Comparison of ENCODE assay signal across 8 cellular contexts in the genomic region with DNA sequence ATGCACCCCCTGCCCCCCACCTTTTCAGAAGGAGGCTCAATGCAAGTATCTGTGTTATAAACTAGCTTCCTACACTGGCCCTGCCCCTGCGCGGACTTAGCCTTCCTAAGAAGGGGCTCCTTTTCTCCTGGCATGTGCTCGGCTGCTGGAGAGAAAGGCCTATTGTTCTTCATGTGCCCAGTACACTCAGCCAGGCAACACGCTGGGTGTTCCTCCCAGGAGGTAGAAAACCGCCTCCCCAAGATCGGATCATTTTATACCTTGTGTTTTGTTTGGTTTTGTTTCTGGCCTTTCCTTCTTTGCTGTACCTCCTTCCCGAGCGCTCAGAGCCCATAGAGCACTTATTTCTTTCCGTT. TPM values are rescaled to one million over a fixed set of nuclear protein-coding genes. Genes with fewer than 3 reads are reported as not detected.
A peak's percentile ranks its signal among the peaks of the same experiment; 100 is the strongest.
DNase-seq lines count a peak whose midpoint lies in the region; ATAC-seq lines count a peak whose summit lies in the region.

No MANE protein-coding gene starts in this region.

- peak overlapping the region in 2 of 5 donors; percentile 41 to 43 for H3K4me3 ChIP-seq in subcutaneous abdominal adipose tissue (ENCODE audit: low read depth in 1 of 5, low read length in 5 of 5)

- peak overlapping the region; percentile 65 for H3K4me3 Mint-ChIP-seq in activated naive CD8-positive, alpha-beta T cell treated with anti-CD3 and anti-CD28 coated beads, Interleukin-2, amount 50 U/mL, for 24 hours

- no peak for ATAC-seq in activated naive CD8-positive, alpha-beta T cell treated with anti-CD3 and anti-CD28 coated beads, Interleukin-2, amount 50 U/mL, for 24 hours
- peak; percentile 44 for ATAC-seq in left colon
- ATAC-seq in GM21717 (IDR thresholded peaks at IDR 0.05; ENCODE audit: unreplicated experiment), result no peak

- H3K27me3 Mint-ChIP-seq in activated naive CD8-positive, alpha-beta T cell treated with anti-CD3 and anti-CD28 coated beads, Interleukin-2, amount 50 U/mL, for 24 hours, result no peaks in the 10 kb centered on the region

- intact Hi-C loops in left colon (cut with DNase I, micrococcal nuclease), result loop anchor here in 1 of 2 donors (5.0 to 10.0 kb wide), 3 partner anchors 42 to 575 kb away; a partner anchor contains a TSS

- H3K4me1 ChIP-seq in subcutaneous abdominal adipose tissue (ENCODE audit: control insufficient read depth in 5 of 5, insufficient read depth in 5 of 5, low read length in 5 of 5), result peaks cover 5 to 61% (median 46%) of the 10 kb centered on the region in 5 donors

- peak; percentile 13 for DNase-seq in stimulated activated CD4-positive, alpha-beta T cell treated with anti-CD3 and anti-CD28 coated beads, Interleukin-4, amount 100 ng/mL, for 24 hours
- no peak for DNase-seq in stimulated activated CD4-positive, alpha-beta T cell treated with anti-CD3 and anti-CD28 coated beads, Interleukin-4, amount 100 ng/mL, for 4 hours
- peak; percentile 19 for DNase-seq in activated naive CD8-positive, alpha-beta T cell treated with anti-CD3 and anti-CD28 coated beads, Interleukin-2, amount 50 U/mL, for 24 hours
- peak; percentile 62 to 65 for DNase-seq in left colon
- DNase-seq in NOMO-1 treated with dmso at 0.1 percent for 144 hours (lab: John Stamatoyannopoulos, UW; ENCODE audit: unreplicated experiment), result no peak
- no peak for DNase-seq in RKO (ENCODE audit: low spot score)

- peak overlapping the region; percentile 74 for H3K27ac ChIP-seq in subcutaneous abdominal adipose tissue (ENCODE audit: low read depth, low read length)

- H3K27me3 ChIP-seq in subcutaneous abdominal adipose tissue (ENCODE audit: control insufficient read depth in 5 of 5, insufficient read depth in 4 of 5, low read length in 5 of 5), result no peaks in the 10 kb centered on the region

- no peaks in the 10 kb centered on the region for H3K9me3 ChIP-seq in subcutaneous abdominal adipose tissue (ENCODE audit: control insufficient read depth in 5 of 5, low read length in 5 of 5)

- peak overlapping the region in 2 of 5 donors; percentile 21 to 40 for H3K9ac ChIP-seq in subcutaneous abdominal adipose tissue (ENCODE audit: low read length in 5 of 5)

- peaks cover 82% of the 10 kb centered on the region for H3K4me1 Mint-ChIP-seq in activated naive CD8-positive, alpha-beta T cell treated with anti-CD3 and anti-CD28 coated beads, Interleukin-2, amount 50 U/mL, for 24 hours

- no peaks in the 10 kb centered on the region for H3K36me3 Mint-ChIP-seq in activated naive CD8-positive, alpha-beta T cell treated with anti-CD3 and anti-CD28 coated beads, Interleukin-2, amount 50 U/mL, for 24 hours (ENCODE audit: low read depth)

- H3K27ac Mint-ChIP-seq in activated naive CD8-positive, alpha-beta T cell treated with anti-CD3 and anti-CD28 coated beads, Interleukin-2, amount 50 U/mL, for 24 hours, result peak overlapping the region; percentile 94

- no peaks in the 10 kb centered on the region for H3K9me3 Mint-ChIP-seq in activated naive CD8-positive, alpha-beta T cell treated with anti-CD3 and anti-CD28 coated beads, Interleukin-2, amount 50 U/mL, for 24 hours

- no peaks in the 10 kb centered on the region for H3K36me3 ChIP-seq in subcutaneous abdominal adipose tissue (ENCODE audit: control insufficient read depth in 5 of 5, insufficient read depth in 5 of 5, low read length in 5 of 5)

RNA-seq across cellular contexts. Expression of a gene that starts 30.2 kb away (rescaled TPM):
- total RNA-seq in left colon, result 100 to 1,000 TPM; 103 to 128 TPM

Comparison
In these comparisons a context has a peak if more than half of its experiments do, and no peak if none do; other contexts are left out.
1. DNase-seq: peak in stimulated activated CD4-positive, alpha-beta T cell treated with anti-CD3 and anti-CD28 coated beads, Interleukin-4, amount 100 ng/mL, for 24 hours (single experiment), activated naive CD8-positive, alpha-beta T cell treated with anti-CD3 and anti-CD28 coated beads, Interleukin-2, amount 50 U/mL, for 24 hours (single experiment) and left colon (2 of 2); none in stimulated activated CD4-positive, alpha-beta T cell treated with anti-CD3 and anti-CD28 coated beads, Interleukin-4, amount 100 ng/mL, for 4 hours (0 of 2), NOMO-1 treated with dmso at 0.1 percent for 144 hours (single experiment) and RKO (single experiment).